Comparison of ENCODE assay signal across 1 cellular context in the genomic region with DNA sequence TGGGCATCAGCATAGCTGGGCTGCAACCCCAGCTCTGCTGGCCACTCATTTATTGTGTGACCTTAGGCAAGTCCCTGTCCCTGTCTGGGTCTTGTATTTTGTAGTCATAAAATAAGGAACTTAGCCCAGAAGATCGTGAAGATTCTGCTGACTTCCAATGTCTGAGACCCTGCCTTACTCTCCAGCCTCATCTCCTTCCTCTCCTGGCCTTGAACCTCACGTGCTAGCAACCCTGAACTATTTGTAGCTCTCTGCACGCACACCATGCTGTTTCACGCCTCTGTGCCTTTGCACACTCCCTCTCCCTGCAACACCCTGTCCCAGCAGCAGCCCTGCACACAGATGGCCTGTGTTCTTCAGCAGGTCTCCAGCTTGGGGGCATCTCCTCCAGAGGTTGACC.
TF ChIP-seq lines count a peak whose summit lies in the region.

No MANE protein-coding gene starts in this region.

TF ChIP-seq in H1, 55 proteins besides CTCF, POLR2A, EP300 and RAD21:
- no peak for TF ChIP-seq SP4 (IDR thresholded peaks at IDR 0.05; ENCODE audit: low read length)
- TF ChIP-seq RXRA (IDR thresholded peaks at IDR 0.05; ENCODE audit: insufficient read depth, low read depth, low read length) = no peak
- TF ChIP-seq BRCA1 (IDR thresholded peaks at IDR 0.05; ENCODE audit: low read depth, low read length) = no peak
- no peak for TF ChIP-seq CBX8 (IDR thresholded peaks at IDR 0.05; ENCODE audit: borderline replicate concordance, low read depth, low read length)
- TF ChIP-seq TCF12 (IDR thresholded peaks at IDR 0.05; ENCODE audit: low read depth, low read length) = no peak
- TF ChIP-seq CHD2 (IDR thresholded peaks at IDR 0.05; ENCODE audit: low read length) = no peak
- TF ChIP-seq KDM1A (IDR thresholded peaks at IDR 0.05; ENCODE audit: borderline replicate concordance, low read length) = no peak
- no peak for TF ChIP-seq SIN3A (conservative IDR thresholded peaks at IDR 0.05 in 1 of 2, IDR thresholded peaks at IDR 0.05 in 1 of 2; ENCODE audit: low read depth in 1 of 2, low read length in 2 of 2)
- TF ChIP-seq GABPA (IDR thresholded peaks at IDR 0.05; ENCODE audit: borderline replicate concordance, insufficient read depth, low read length) = no peak
